ENCODE assay signal across 8 cellular contexts in the genomic region with DNA sequence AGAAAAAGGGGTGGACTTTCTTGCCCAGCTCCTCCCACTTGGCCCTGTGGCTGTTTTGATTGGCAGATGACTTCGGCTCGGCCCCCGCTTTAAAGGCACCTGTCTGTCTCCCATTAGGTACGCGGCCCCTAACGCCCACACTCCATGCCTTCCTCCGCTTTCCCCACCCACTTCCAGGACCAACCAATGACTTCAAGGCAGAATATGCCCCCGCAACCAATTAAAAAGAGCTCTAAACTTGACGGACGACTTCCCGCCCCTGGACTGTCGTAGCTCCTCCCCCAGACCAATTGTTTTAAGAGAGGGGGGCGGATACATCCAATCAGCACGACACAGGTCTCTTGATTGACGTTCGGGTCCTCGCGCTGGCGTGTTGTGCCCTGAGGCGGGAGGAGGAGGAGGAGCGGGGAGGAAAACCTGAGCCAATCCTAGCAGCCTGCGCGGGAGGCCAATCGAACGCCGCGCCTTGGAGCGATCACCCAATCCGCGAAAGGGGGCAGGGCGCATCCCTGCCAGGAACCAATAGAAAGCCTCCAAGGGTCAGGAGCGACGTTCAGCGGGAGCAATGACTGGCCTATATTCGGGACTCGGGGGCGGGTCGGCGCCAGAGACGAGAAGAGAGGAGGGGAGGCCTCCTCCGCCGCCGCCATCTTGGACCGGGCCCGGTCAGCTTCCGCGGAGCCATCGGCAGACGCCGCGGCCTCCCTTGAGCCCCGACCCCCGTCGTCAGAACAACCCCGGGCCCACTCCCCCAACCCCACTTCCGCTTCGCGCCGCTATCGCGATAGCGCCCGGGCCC. TPM values are rescaled to one million over a fixed set of nuclear protein-coding genes. Genes with fewer than 3 reads are reported as not detected.
DNase-seq lines count a peak whose midpoint lies in the region; ATAC-seq, FAIRE-seq and TF ChIP-seq lines count a peak whose summit lies in the region.

CNOT3 (plus strand) TSS at position 649 of the 799 bp plus-strand sequence. CDS start 5,217 bp downstream, outside the sequence.

- no peaks in the 10 kb centered on the region for H3K4me1 ChIP-seq in iPS-20b (ENCODE audit: insufficient read depth, low read length)

- peak within 1 kb of the TSS; percentile 86 for H3K9ac ChIP-seq in iPS-20b (ENCODE audit: low read depth, low read length)

- POLR2A ChIA-PET in AG04449 (lab: Yijun Ruan, JAX): interaction anchor here (0.9 to 2.2 kb wide), 11 partner anchors 11 to 336 kb away, joined by 3 to 21 read pairs (median 5); partner anchors contain the start of genes CDC42EP5, LENG1, MBOAT7 and MYADM

- H3K36me3 ChIP-seq in bronchial epithelial cell (ENCODE audit: control insufficient read depth, insufficient read depth, low read length): peaks cover 6% of the 10 kb centered on the region
- H3K36me3 ChIP-seq in iPS-20b (ENCODE audit: insufficient read depth, low read depth, low read length): peaks cover 34% of the 10 kb centered on the region

- H3K27me3 ChIP-seq in bronchial epithelial cell (ENCODE audit: control insufficient read depth, insufficient read depth, low read length) (no peaks in the 10 kb centered on the region), iPS-20b (ENCODE audit: insufficient read depth, low read length) (no peaks in the 10 kb centered on the region; the same call in 1 of the 2 replicates)

- ATAC-seq in GM18907 (IDR thresholded peaks at IDR 0.05; ENCODE audit: unreplicated experiment): peak; percentile 83
- ATAC-seq in HG03159 (IDR thresholded peaks at IDR 0.05; ENCODE audit: unreplicated experiment): peak; percentile 79

- H3K4me3 ChIP-seq in AG04449 (ENCODE audit: low read depth, low read length): peak within 1 kb of the TSS; percentile 78
- peak within 1 kb of the TSS; percentile 81 for H3K4me3 ChIP-seq in WI38 (ENCODE audit: low read depth, low read length)
- H3K4me3 ChIP-seq in bronchial epithelial cell (ENCODE audit: low read depth, low read length): peak within 1 kb of the TSS; percentile 84
- H3K4me3 ChIP-seq in iPS-20b (ENCODE audit: low read length): peak within 1 kb of the TSS; percentile 73
- H3K4me3 ChIP-seq in skin epidermis: peak within 1 kb of the TSS; percentile 69 to 100 (median 96)

- TF ChIP-seq CTCF in AG04449 (IDR thresholded peaks at IDR 0.05; ENCODE audit: insufficient read depth, low read length, missing control alignments): no peak
- TF ChIP-seq CTCF in WI38 (IDR thresholded peaks at IDR 0.05; ENCODE audit: low read depth, low read length): no peak
- TF ChIP-seq CTCF in bronchial epithelial cell (IDR thresholded peaks at IDR 0.05; ENCODE audit: insufficient read depth, low read length, severe bottlenecking): no peak

- H3K27ac ChIP-seq in iPS-20b (ENCODE audit: low read length) (peak within 1 kb of the TSS; percentile 22), skin epidermis (peak within 1 kb of the TSS; percentile 92 to 100 (median 99))

- peak; percentile 95 for FAIRE-seq in bronchial epithelial cell (lab: Jason Lieb, UNC)

- DNase-seq in AG04449 (ENCODE audit: low read depth, low spot score) (peak; percentile 100), NCI-H2227 treated with DMSO at 0.1 percent for 48 hours (lab: John Stamatoyannopoulos, UW) (peak; percentile 100), bronchial epithelial cell (ENCODE audit: low read depth) (peak; percentile 99)

- CTCF ChIA-PET in AG04449 (lab: Yijun Ruan, JAX): interaction anchor here (1.0 to 1.6 kb wide), 6 partner anchors 14 to 97 kb away, joined by 3 to 4 read pairs (median 3); partner anchors contain the start of gene LENG1

- H3K9me3 ChIP-seq in iPS-20b (ENCODE audit: insufficient read depth, low read depth, low read length): no peaks in the 10 kb centered on the region

RNA-seq across cellular contexts. Expression of gene CNOT3, which starts in this region (rescaled TPM):
- 6.1 and 11.4 TPM in 2 replicates for total RNA-seq in bronchial epithelial cell

Comparison
In these comparisons a context has a peak if more than half of its experiments do, and no peak if none do; other contexts are left out.
1. Peak in every context shown above with its lines: DNase-seq, ATAC-seq, H3K4me3 ChIP-seq and H3K27ac ChIP-seq.